Comparison of ENCODE assay signal across 8 cellular contexts in the genomic region with DNA sequence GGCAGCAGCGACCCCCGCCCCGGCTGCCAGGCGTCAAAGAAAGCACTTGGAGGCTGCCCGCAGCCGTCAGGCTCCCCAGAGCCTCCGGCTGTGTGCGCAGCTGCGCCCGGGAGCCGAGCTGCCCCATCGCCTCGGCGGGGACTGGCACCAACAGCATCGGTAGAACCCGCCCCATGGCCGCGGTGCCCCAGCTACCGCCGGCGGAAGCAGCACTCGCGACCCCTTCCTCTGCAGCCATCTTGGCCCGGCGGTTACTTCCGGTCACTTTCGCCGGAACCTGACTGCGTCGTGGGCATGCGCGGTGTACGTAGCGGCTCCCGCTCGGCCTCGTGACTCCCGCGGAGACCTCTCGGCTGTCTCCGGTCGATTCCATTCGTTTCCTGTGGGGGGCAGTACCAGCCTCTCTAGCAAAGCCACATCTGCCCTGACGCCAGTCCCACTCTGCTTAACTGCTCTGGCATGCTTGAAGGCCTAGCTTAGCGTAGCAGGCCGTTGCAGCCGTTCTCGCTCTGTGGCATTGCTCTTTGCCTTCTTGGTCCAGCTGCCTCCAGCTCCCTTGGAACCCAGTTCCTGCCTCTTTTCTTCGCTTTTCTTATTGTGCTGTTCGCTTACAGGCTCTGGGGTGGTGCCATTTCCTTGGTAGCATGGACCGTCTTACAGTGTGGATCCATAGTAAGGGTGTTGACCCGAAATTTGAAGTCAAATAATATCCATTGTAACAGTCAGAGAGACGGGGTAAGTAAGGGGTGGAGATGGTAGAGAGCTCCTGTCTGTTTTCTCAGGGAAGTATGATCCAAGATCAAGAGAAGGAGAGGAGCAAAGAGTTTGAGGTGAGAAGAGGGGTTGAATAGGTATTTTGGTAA. TPM values are rescaled to one million over a fixed set of nuclear protein-coding genes. Genes with fewer than 3 reads are reported as not detected.
DNase-seq lines count a peak whose midpoint lies in the region; ATAC-seq lines count a peak whose summit lies in the region.

A gene with protein sequence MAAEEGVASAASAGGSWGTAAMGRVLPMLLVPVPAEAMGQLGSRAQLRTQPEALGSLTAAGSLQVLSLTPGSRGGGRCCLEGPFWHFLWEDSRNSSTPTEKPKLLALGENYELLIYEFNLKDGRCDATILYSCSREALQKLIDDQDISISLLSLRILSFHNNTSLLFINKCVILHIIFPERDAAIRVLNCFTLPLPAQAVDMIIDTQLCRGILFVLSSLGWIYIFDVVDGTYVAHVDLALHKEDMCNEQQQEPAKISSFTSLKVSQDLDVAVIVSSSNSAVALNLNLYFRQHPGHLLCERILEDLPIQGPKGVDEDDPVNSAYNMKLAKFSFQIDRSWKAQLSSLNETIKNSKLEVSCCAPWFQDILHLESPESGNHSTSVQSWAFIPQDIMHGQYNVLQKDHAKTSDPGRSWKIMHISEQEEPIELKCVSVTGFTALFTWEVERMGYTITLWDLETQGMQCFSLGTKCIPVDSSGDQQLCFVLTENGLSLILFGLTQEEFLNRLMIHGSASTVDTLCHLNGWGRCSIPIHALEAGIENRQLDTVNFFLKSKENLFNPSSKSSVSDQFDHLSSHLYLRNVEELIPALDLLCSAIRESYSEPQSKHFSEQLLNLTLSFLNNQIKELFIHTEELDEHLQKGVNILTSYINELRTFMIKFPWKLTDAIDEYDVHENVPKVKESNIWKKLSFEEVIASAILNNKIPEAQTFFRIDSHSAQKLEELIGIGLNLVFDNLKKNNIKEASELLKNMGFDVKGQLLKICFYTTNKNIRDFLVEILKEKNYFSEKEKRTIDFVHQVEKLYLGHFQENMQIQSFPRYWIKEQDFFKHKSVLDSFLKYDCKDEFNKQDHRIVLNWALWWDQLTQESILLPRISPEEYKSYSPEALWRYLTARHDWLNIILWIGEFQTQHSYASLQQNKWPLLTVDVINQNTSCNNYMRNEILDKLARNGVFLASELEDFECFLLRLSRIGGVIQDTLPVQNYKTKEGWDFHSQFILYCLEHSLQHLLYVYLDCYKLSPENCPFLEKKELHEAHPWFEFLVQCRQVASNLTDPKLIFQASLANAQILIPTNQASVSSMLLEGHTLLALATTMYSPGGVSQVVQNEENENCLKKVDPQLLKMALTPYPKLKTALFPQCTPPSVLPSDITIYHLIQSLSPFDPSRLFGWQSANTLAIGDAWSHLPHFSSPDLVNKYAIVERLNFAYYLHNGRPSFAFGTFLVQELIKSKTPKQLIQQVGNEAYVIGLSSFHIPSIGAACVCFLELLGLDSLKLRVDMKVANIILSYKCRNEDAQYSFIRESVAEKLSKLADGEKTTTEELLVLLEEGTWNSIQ (N-terminal part only) (minus strand): TSS at position 253 of the 863 bp plus-strand sequence. CDS start 15 bp downstream, at position 238.

- peaks cover 41 to 77% (median 69%) of the 10 kb centered on the region in 7 donors for H3K4me1 Mint-ChIP-seq in naive thymus-derived CD4-positive, alpha-beta T cell

- POLR2A ChIA-PET in naive thymus-derived CD4-positive, alpha-beta T cell (lab: Charles Lee), result interaction anchor here (0.6 to 38.1 kb wide), 23 partner anchors 9 to 177 kb away, joined by 3 to 3822 read pairs (median 5); a partner anchor contains a TSS

- CTCF ChIA-PET in naive thymus-derived CD4-positive, alpha-beta T cell (lab: Charles Lee), result interaction anchor here (0.6 to 8.4 kb wide), 24 partner anchors 9 to 308 kb away, joined by 3 to 235 read pairs (median 8); a partner anchor contains a TSS

- H3K27me3 ChIP-seq in naive thymus-derived CD4-positive, alpha-beta T cell (ENCODE audit: control insufficient read depth in 2 of 2, insufficient read depth in 2 of 2, low read length in 2 of 2), result no peaks in the 10 kb centered on the region

- DNase-seq in Daoy (ENCODE audit: low read depth) (peak; percentile 97), Kasumi-1 (lab: John Stamatoyannopoulos, UW) (peak; percentile 83 to 86), RPMI7951 (ENCODE audit: low read depth) (peak; percentile 97), fibroblast of gingiva (ENCODE audit: low read depth) (peak; percentile 97)
- peak; percentile 90 to 92 for DNase-seq in activated T-helper 1 cell treated with anti-CD3 and anti-CD28 coated beads, Interleukin-2, amount 50 U/mL, for 16 hours (ENCODE audit: low read depth in 1 of 2, low spot score in 1 of 2)
- DNase-seq in naive thymus-derived CD4-positive, alpha-beta T cell, result peak; percentile 81 to 95 (median 94)
- peak; percentile 84 to 94 (median 92) for DNase-seq in stimulated activated naive CD4-positive, alpha-beta T cell (lab: John Stamatoyannopoulos, UW)

- intact Hi-C loops in naive thymus-derived CD4-positive, alpha-beta T cell (cut with micrococcal nuclease), result loop anchor here (1.0 to 10.0 kb wide), 15 partner anchors 13 to 535 kb away; a partner anchor contains a TSS

- H3K36me3 ChIP-seq in naive thymus-derived CD4-positive, alpha-beta T cell (ENCODE audit: control insufficient read depth in 2 of 3, insufficient read depth in 3 of 3, low read length in 3 of 3), result peaks cover 0 to 8% (median 7%) of the 10 kb centered on the region in 3 experiments

- H3K27me3 Mint-ChIP-seq in naive thymus-derived CD4-positive, alpha-beta T cell, result no peaks in the 10 kb centered on the region

- peaks cover 3 to 15% (median 5%) of the 10 kb centered on the region in 5 donors for H3K36me3 Mint-ChIP-seq in naive thymus-derived CD4-positive, alpha-beta T cell

- no peaks in the 10 kb centered on the region for H3K9me3 ChIP-seq in naive thymus-derived CD4-positive, alpha-beta T cell (ENCODE audit: control insufficient read depth in 2 of 3, low read length in 3 of 3)

- H3K4me1 ChIP-seq in naive thymus-derived CD4-positive, alpha-beta T cell (ENCODE audit: control insufficient read depth in 2 of 2, insufficient read depth in 2 of 2, low read length in 2 of 2), result peaks cover 35 to 53% of the 10 kb centered on the region in 2 donors

- peak within 1 kb of the TSS; percentile 85 for H3K4me3 ChIP-seq in naive thymus-derived CD4-positive, alpha-beta T cell (ENCODE audit: low read length)

- H3K27ac Mint-ChIP-seq in naive thymus-derived CD4-positive, alpha-beta T cell, result peak within 1 kb of the TSS; percentile 94 to 99 (median 96)

- H3K27ac ChIP-seq in naive thymus-derived CD4-positive, alpha-beta T cell (ENCODE audit: low read depth, low read length), result peak within 1 kb of the TSS; percentile 91

- ATAC-seq in GM21825 (IDR thresholded peaks at IDR 0.05; ENCODE audit: unreplicated experiment), result peak; percentile 74
- peak; percentile 91 for ATAC-seq in naive thymus-derived CD4-positive, alpha-beta T cell

- peak within 1 kb of the TSS; percentile 84 to 99 (median 98) for H3K4me3 Mint-ChIP-seq in naive thymus-derived CD4-positive, alpha-beta T cell

- H3K9me3 Mint-ChIP-seq in naive thymus-derived CD4-positive, alpha-beta T cell, result no peaks in the 10 kb centered on the region

RNA-seq across cellular contexts. Expression of the gene that starts here (rescaled TPM):
- total RNA-seq in Daoy (2014; rRNA removed; shearing (Covaris generic)), result 32.6 and 37.2 TPM in 2 replicates
- 44.6 and 50.5 TPM in 2 replicates for total RNA-seq in RPMI7951 (2014; rRNA removed; shearing (Covaris generic))
- total RNA-seq in naive thymus-derived CD4-positive, alpha-beta T cell, result 100 to 1,000 TPM in 4 of 5 experiments, 10 to 100 TPM in 1; 92.2 to 137 (median 131) TPM
- polyA plus RNA-seq in naive thymus-derived CD4-positive, alpha-beta T cell, result 10 to 100 TPM; 26.1 to 32.1 TPM

Comparison
In these comparisons a context has a peak if more than half of its experiments do, and no peak if none do; other contexts are left out.
1. Peak in every context shown above with its lines: DNase-seq, ATAC-seq, H3K4me3 ChIP-seq and H3K27ac ChIP-seq.